Comparison of ENCODE assay signal across 14 cellular contexts in genomic region chr1:152109998-152110294, GRCh38. TPM values are rescaled to one million over a fixed set of nuclear protein-coding genes. Genes with fewer than 3 reads are reported as not detected.
DNase-seq lines count a peak whose midpoint lies in the region; ATAC-seq and TF ChIP-seq lines count a peak whose summit lies in the region.
"Had no signal": no experiment of that assay in that cellular context is flagged by ENCODE, and none has a peak within 500 bp of the region (broad histone marks: within the 10 kb centered on the region; RNA-seq: fewer than 3 reads in every experiment).

No MANE protein-coding gene starts in this region.

- H3K4me2 ChIP-seq in BLaER1 treated with 17β-estradiol and CSF1 and Interleukin-3, amounts not matched to agents 10 nM and 100 nM, result peak overlapping the region; percentile 63 to 98 (median 88); a peak in 21 of 22 replicates
- peak overlapping the region; percentile 94 for H3K4me2 ChIP-seq in KMS-11

- intact Hi-C loops in psoas muscle (cut with DNase I), result no loop called here

- H3K27ac ChIP-seq in BLaER1 treated with 17β-estradiol and CSF1 and Interleukin-3, amounts not matched to agents 10 nM and 100 nM, result no peak overlapping the region
- H3K27ac ChIP-seq in KMS-11, result no peak overlapping the region
- H3K27ac ChIP-seq in esophagus (ENCODE audit: low read depth in 2 of 2, low read length in 1 of 2), result no peak overlapping the region
- H3K27ac ChIP-seq in psoas muscle, result no peak overlapping the region
- H3K27ac ChIP-seq: adrenal gland, SJSA1 had no signal

- H4K20me1 ChIP-seq in BLaER1 treated with 17β-estradiol and CSF1 and Interleukin-3, amounts not matched to agents 10 nM and 100 nM, result no peaks in the 10 kb centered on the region
- no peaks in the 10 kb centered on the region for H4K20me1 ChIP-seq in KMS-11 (ENCODE audit: insufficient read depth)

- no peaks in the 10 kb centered on the region for H3K36me3 ChIP-seq in BLaER1 treated with 17β-estradiol and CSF1 and Interleukin-3, amounts not matched to agents 10 nM and 100 nM
- H3K36me3 ChIP-seq in KMS-11 (ENCODE audit: insufficient read depth) (no peaks in the 10 kb centered on the region), esophagus (ENCODE audit: control insufficient read depth in 2 of 2, insufficient read depth in 2 of 2, low read length in 1 of 2) (no peaks in the 10 kb centered on the region), psoas muscle (ENCODE audit: insufficient read depth in 1 of 2, low read depth in 1 of 2) (no peaks in the 10 kb centered on the region)
- H3K36me3 ChIP-seq: adrenal gland, SJSA1 had no signal

- no peaks in the 10 kb centered on the region for H3K36me3 Mint-ChIP-seq in activated CD8-positive, alpha-beta T cell treated with anti-CD3 and anti-CD28 coated beads, Interleukin-2, amount 10 ng/mL, durations not matched to agents 7 days and 5 days (ENCODE audit: low read depth)

- ATAC-seq in psoas muscle, result no peak
- no peak for ATAC-seq in GM18907 (IDR thresholded peaks at IDR 0.05; ENCODE audit: unreplicated experiment)
- ATAC-seq in activated CD8-positive, alpha-beta T cell treated with anti-CD3 and anti-CD28 coated beads, Interleukin-2, amount 10 ng/mL, durations not matched to agents 7 days and 5 days, result no peak

- 6 to 8% methylated on average over 15 of the region's 15 CpGs for WGBS in esophagus, 2 donors
- WGBS in psoas muscle, 3 donors, result 5 to 13% (median 8%) methylated on average over 15 of the region's 15 CpGs

- H3K27me3 ChIP-seq in BLaER1 treated with 17β-estradiol and CSF1 and Interleukin-3, amounts not matched to agents 10 nM and 100 nM, result peaks cover 84 to 100% (median 94%) of the 10 kb centered on the region in 11 experiments
- peaks cover 23% of the 10 kb centered on the region for H3K27me3 ChIP-seq in KMS-11 (ENCODE audit: insufficient read depth, low read depth)
- H3K27me3 ChIP-seq in esophagus (ENCODE audit: control insufficient read depth in 1 of 2, insufficient read depth in 2 of 2, low read length in 2 of 2), result peaks cover under 1 to 30% of the 10 kb centered on the region in 2 donors
- peaks cover 8 to 98% (median 45%) of the 10 kb centered on the region in 3 donors for H3K27me3 ChIP-seq in psoas muscle (ENCODE audit: insufficient read depth in 3 of 3, low read length in 2 of 3)

- no peak overlapping the region for H3K4me3 Mint-ChIP-seq in activated CD8-positive, alpha-beta T cell treated with anti-CD3 and anti-CD28 coated beads, Interleukin-2, amount 10 ng/mL, durations not matched to agents 7 days and 5 days
- H3K4me3 Mint-ChIP-seq: nephron had no signal

- no peak for DNase-seq in psoas muscle
- DNase-seq in amniotic stem cell (lab: John Stamatoyannopoulos, UW), result no peak
- no peak for DNase-seq in activated CD8-positive, alpha-beta T cell treated with anti-CD3 and anti-CD28 coated beads, Interleukin-2, amount 10 ng/mL, durations not matched to agents 7 days and 5 days
- no peak for DNase-seq in activated CD4-positive, alpha-beta T cell treated with anti-CD3 and anti-CD28 coated beads, Interleukin-2, amount 50 U/mL, for 48 hours
- DNase-seq: activated CD4-positive, alpha-beta T cell treated with anti-CD3 and anti-CD28 coated beads, Interleukin-2, amount 50 U/mL, for 1 hour; DND-41 had no signal

- peaks cover 20% of the 10 kb centered on the region for H3K27me3 Mint-ChIP-seq in activated CD8-positive, alpha-beta T cell treated with anti-CD3 and anti-CD28 coated beads, Interleukin-2, amount 10 ng/mL, durations not matched to agents 7 days and 5 days (ENCODE audit: low read depth)

- CTCF ChIA-PET in activated CD8-positive, alpha-beta T cell treated with anti-CD3 and anti-CD28 coated beads, Interleukin-2, amount 10 ng/mL, durations not matched to agents 7 days and 5 days (lab: Charles Lee), result interaction anchor here (0.7 to 2.3 kb wide), 12 partner anchors 15 to 349 kb away, joined by 3 to 12 read pairs (median 4); no protein-coding TSS in a partner anchor

- H3K27ac Mint-ChIP-seq in activated CD8-positive, alpha-beta T cell treated with anti-CD3 and anti-CD28 coated beads, Interleukin-2, amount 10 ng/mL, durations not matched to agents 7 days and 5 days, result no peak overlapping the region
- H3K27ac Mint-ChIP-seq: nephron had no signal

- no peaks in the 10 kb centered on the region for H3K9me3 Mint-ChIP-seq in activated CD8-positive, alpha-beta T cell treated with anti-CD3 and anti-CD28 coated beads, Interleukin-2, amount 10 ng/mL, durations not matched to agents 7 days and 5 days (ENCODE audit: insufficient read depth)

- POLR2A ChIA-PET in activated CD8-positive, alpha-beta T cell treated with anti-CD3 and anti-CD28 coated beads, Interleukin-2, amount 10 ng/mL, durations not matched to agents 7 days and 5 days (lab: Charles Lee), result no interaction called here

- peak overlapping the region; percentile 42 to 68 (median 58); a peak in 18 of 20 replicates for H3K4me3 ChIP-seq in BLaER1 treated with 17β-estradiol and CSF1 and Interleukin-3, amounts not matched to agents 10 nM and 100 nM
- H3K4me3 ChIP-seq in KMS-11 (IDR thresholded peaks at IDR 0.05; ENCODE audit: insufficient read depth, low read depth, low read length), result peak overlapping the region; percentile 72
- H3K4me3 ChIP-seq in esophagus (ENCODE audit: low read depth in 1 of 2, low read length in 2 of 2), result peak overlapping the region; percentile 43 to 57
- peak overlapping the region; percentile 56 for H3K4me3 ChIP-seq in psoas muscle

- H3K4me1 ChIP-seq in BLaER1 treated with 17β-estradiol and CSF1 and Interleukin-3, amounts not matched to agents 10 nM and 100 nM, result peaks cover 23 to 36% (median 33%) of the 10 kb centered on the region in 10 experiments
- H3K4me1 ChIP-seq in KMS-11 (ENCODE audit: low read depth, poor library complexity, severe bottlenecking), result peaks cover 23% of the 10 kb centered on the region
- peaks cover 17 to 32% of the 10 kb centered on the region in 2 donors for H3K4me1 ChIP-seq in esophagus (ENCODE audit: control insufficient read depth in 2 of 2, insufficient read depth in 2 of 2, low read length in 1 of 2)
- no peaks in the 10 kb centered on the region for H3K4me1 ChIP-seq in psoas muscle

- no peak for TF ChIP-seq CTCF in KMS-11 (conservative IDR thresholded peaks at IDR 0.05; ENCODE audit: low read depth, low read length)
- no peak for TF ChIP-seq CTCF in psoas muscle (IDR thresholded peaks at IDR 0.05)

- no peaks in the 10 kb centered on the region for H3K79me2 ChIP-seq in KMS-11 (ENCODE audit: insufficient read depth, low read depth)

- peaks cover 35 to 67% (median 58%) of the 10 kb centered on the region in 11 experiments for H3K9me3 ChIP-seq in BLaER1 treated with 17β-estradiol and CSF1 and Interleukin-3, amounts not matched to agents 10 nM and 100 nM (replicated peaks in 1 of 11)
- H3K9me3 ChIP-seq in esophagus (ENCODE audit: control insufficient read depth in 2 of 2, insufficient read depth in 1 of 2, low read depth in 1 of 2, low read length in 1 of 2), result peaks cover 12 to 26% of the 10 kb centered on the region in 2 donors
- H3K9me3 ChIP-seq in psoas muscle, result peaks cover 5% of the 10 kb centered on the region
- H3K9me3 ChIP-seq: adrenal gland had no signal

- peaks cover 5% of the 10 kb centered on the region for H3K4me1 Mint-ChIP-seq in activated CD8-positive, alpha-beta T cell treated with anti-CD3 and anti-CD28 coated beads, Interleukin-2, amount 10 ng/mL, durations not matched to agents 7 days and 5 days (ENCODE audit: low read depth)
- H3K4me1 Mint-ChIP-seq: nephron had no signal

- no peak overlapping the region for H3K9ac ChIP-seq in BLaER1 treated with 17β-estradiol and CSF1 and Interleukin-3, amounts not matched to agents 10 nM and 100 nM
- peak overlapping the region; percentile 23; the same call in 1 of the 2 replicates for H3K9ac ChIP-seq in KMS-11

- peak overlapping the region; percentile 87 for H2AFZ ChIP-seq in KMS-11 (ENCODE audit: low read depth)

RNA-seq across cellular contexts. Expression of gene TCHH, which starts 5.3 kb away (rescaled TPM):
- polyA plus RNA-seq in esophagus, result under 1 TPM; 0.13 to 0.33 TPM
- total RNA-seq in psoas muscle, result under 1 TPM in 2 of 4 donors, not detected in 2; 0.04 TPM
- polyA plus RNA-seq in psoas muscle, result under 1 TPM in 2 of 3 donors, not detected in 1; 0.01 to 0.03 TPM
- total RNA-seq in activated CD8-positive, alpha-beta T cell treated with anti-CD3 and anti-CD28 coated beads, Interleukin-2, amount 10 ng/mL, durations not matched to agents 7 days and 5 days, result under 1 TPM in 1 of 2 experiments, not detected in 1; 0.08 TPM
- total RNA-seq: HT-29 had no signal

RNA-seq across cellular contexts. Expression of gene TCHHL1, which starts 21.1 kb away (rescaled TPM):
- polyA plus RNA-seq in esophagus, result not detected
- total RNA-seq in psoas muscle, result not detected
- not detected for polyA plus RNA-seq in psoas muscle
- not detected for total RNA-seq in activated CD8-positive, alpha-beta T cell treated with anti-CD3 and anti-CD28 coated beads, Interleukin-2, amount 10 ng/mL, durations not matched to agents 7 days and 5 days
- total RNA-seq: adrenal gland, HT-29, SJSA1 had no signal
- polyA plus RNA-seq: adrenal gland had no signal

RNA-seq across cellular contexts. Expression of gene RPTN, which starts 49.1 kb away (rescaled TPM):
- polyA plus RNA-seq in esophagus (1 to 10 TPM in 1 of 2 donors, under 1 TPM in 1; 0.20 to 1.3 TPM), psoas muscle (not detected)
- not detected for total RNA-seq in psoas muscle
- total RNA-seq in activated CD8-positive, alpha-beta T cell treated with anti-CD3 and anti-CD28 coated beads, Interleukin-2, amount 10 ng/mL, durations not matched to agents 7 days and 5 days, result not detected
- total RNA-seq: adrenal gland, HT-29, SJSA1 had no signal
- polyA plus RNA-seq: adrenal gland had no signal
